Comparison of ENCODE assay signal across 9 cellular contexts in the genomic region with DNA sequence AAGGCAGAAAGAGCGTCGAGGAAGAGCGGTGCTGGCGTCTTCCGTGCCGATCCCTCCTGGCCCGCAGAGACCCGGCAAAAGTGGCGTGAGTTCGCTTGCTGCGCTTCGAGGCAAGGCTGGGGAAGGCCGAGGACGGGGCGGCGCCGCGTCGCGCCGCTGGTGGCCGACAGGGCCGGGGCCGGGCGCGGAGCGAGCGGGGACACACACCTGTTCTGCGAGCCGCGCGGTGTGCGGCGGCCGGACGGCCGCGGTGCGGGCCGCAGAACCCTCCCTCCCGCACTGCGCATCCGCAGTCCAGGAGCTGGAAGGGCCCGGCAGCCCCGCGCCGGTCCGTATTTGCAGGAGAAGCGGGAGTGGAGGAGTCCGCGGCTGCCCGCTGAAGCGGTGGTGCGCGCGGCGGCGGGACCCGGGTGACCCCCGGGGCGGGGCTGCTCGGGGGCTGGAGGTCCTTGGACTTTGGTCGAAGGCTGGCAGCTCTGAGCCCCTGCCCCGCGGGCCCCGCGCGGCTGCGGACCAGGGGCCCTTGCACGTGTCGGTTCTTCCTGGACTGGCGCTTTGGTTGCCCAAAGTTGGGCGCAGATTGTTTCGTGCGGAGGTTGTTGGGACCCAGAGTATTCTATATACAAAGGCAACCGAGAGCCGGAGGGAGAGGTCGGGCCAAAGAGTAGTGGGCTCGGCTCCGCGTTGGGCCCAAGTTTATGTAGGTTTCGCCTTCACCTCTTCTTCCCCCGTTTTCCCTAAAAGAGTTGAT. TPM values are rescaled to one million over a fixed set of nuclear protein-coding genes. Genes with fewer than 3 reads are reported as not detected.
DNase-seq lines count a peak whose midpoint lies in the region; ATAC-seq and TF ChIP-seq lines count a peak whose summit lies in the region.
"Had no signal": no experiment of that assay in that cellular context is flagged by ENCODE, and none has a peak within 500 bp of the region (broad histone marks: within the 10 kb centered on the region; RNA-seq: fewer than 3 reads in every experiment).

No MANE protein-coding gene starts in this region.

- H3K4me1 ChIP-seq in HUES6 (ENCODE audit: control insufficient read depth, insufficient read depth, low read length) (peaks cover 11% of the 10 kb centered on the region), sigmoid colon (peaks cover 0 to 39% (median 37%) of the 10 kb centered on the region in 4 donors), BE2C (no peaks in the 10 kb centered on the region)

- WGBS in sigmoid colon, 2 donors, result 2 to 8% methylated on average over 83 of the region's 83 CpGs

- no peak for ATAC-seq in activated CD8-positive, alpha-beta T cell treated with anti-CD3 and anti-CD28 coated beads for 36 hours
- ATAC-seq in HG03439 (IDR thresholded peaks at IDR 0.05; ENCODE audit: unreplicated experiment), result no peak

- no peak overlapping the region for H3K27ac Mint-ChIP-seq in activated CD8-positive, alpha-beta T cell treated with anti-CD3 and anti-CD28 coated beads for 36 hours
- H3K27ac Mint-ChIP-seq in glutamatergic neuron (ENCODE audit: unreplicated experiment), result peak overlapping the region; percentile 64

- POLR2A ChIA-PET in activated CD8-positive, alpha-beta T cell treated with anti-CD3 and anti-CD28 coated beads for 36 hours (lab: Charles Lee), result no interaction called here

- peak overlapping the region; percentile 37 for H3K4me3 Mint-ChIP-seq in activated CD8-positive, alpha-beta T cell treated with anti-CD3 and anti-CD28 coated beads for 36 hours
- H3K4me3 Mint-ChIP-seq in glutamatergic neuron (ENCODE audit: unreplicated experiment), result peak overlapping the region; percentile 55

- no peak for TF ChIP-seq CTCF in activated CD8-positive, alpha-beta T cell treated with anti-CD3 and anti-CD28 coated beads for 36 hours (IDR thresholded peaks at IDR 0.05)
- TF ChIP-seq CTCF in glutamatergic neuron (IDR thresholded peaks at IDR 0.05; ENCODE audit: partially characterized antibody, unreplicated experiment) (no peak), sigmoid colon (IDR thresholded peaks at IDR 0.05) (no peak), BE2C (IDR thresholded peaks at IDR 0.05; ENCODE audit: low read depth, low read length) (no peak)

- no peak for TF ChIP-seq POLR2A in sigmoid colon (IDR thresholded peaks at IDR 0.05)

- H3K27me3 ChIP-seq in HUES6 (ENCODE audit: control insufficient read depth, insufficient read depth, low read length), result peaks cover 74% of the 10 kb centered on the region
- H3K27me3 ChIP-seq in sigmoid colon, result peaks cover 63 to 100% (median 98%) of the 10 kb centered on the region in 3 donors
- peaks cover 89% of the 10 kb centered on the region for H3K27me3 ChIP-seq in BE2C

- peaks cover 12% of the 10 kb centered on the region for H3K4me1 Mint-ChIP-seq in activated CD8-positive, alpha-beta T cell treated with anti-CD3 and anti-CD28 coated beads for 36 hours (ENCODE audit: low read depth)
- H3K4me1 Mint-ChIP-seq in glutamatergic neuron (ENCODE audit: low read depth, unreplicated experiment), result peaks cover 6% of the 10 kb centered on the region

- peak; percentile 15 for DNase-seq in activated CD8-positive, alpha-beta T cell treated with anti-CD3 and anti-CD28 coated beads for 36 hours
- DNase-seq in glutamatergic neuron (peak; percentile 47), sigmoid colon (no peak), GM19238 (ENCODE audit: insufficient read length, low spot score) (no peak), BE2C (no peak), AG08396 (ENCODE audit: low spot score) (no peak)

- peaks cover 50% of the 10 kb centered on the region for H3K27me3 Mint-ChIP-seq in activated CD8-positive, alpha-beta T cell treated with anti-CD3 and anti-CD28 coated beads for 36 hours
- peaks cover 24% of the 10 kb centered on the region for H3K27me3 Mint-ChIP-seq in glutamatergic neuron (ENCODE audit: unreplicated experiment)

- H3K27ac ChIP-seq in HUES6 (ENCODE audit: low read depth, low read length), result no peak overlapping the region
- H3K27ac ChIP-seq in sigmoid colon, result no peak overlapping the region
- H3K27ac ChIP-seq: HL-60 had no signal

- TF ChIP-seq EP300 in sigmoid colon (IDR thresholded peaks at IDR 0.05), result no peak

- CTCF ChIA-PET in activated CD8-positive, alpha-beta T cell treated with anti-CD3 and anti-CD28 coated beads for 36 hours (lab: Charles Lee), result interaction anchor here (1.8 kb wide), 1 partner anchor 191 kb away, joined by 6 read pairs; no protein-coding TSS in a partner anchor

- intact Hi-C loops in activated CD8-positive, alpha-beta T cell treated with anti-CD3 and anti-CD28 coated beads for 36 hours (cut with micrococcal nuclease), result no loop called here
- intact Hi-C loops in sigmoid colon (cut with DNase I), result no loop called here

- H3K4me3 ChIP-seq in HUES6 (ENCODE audit: low read depth, low read length), result peak overlapping the region; percentile 77
- H3K4me3 ChIP-seq in sigmoid colon, result peak overlapping the region in 3 of 4 donors; percentile 28 to 42 (median 37)
- H3K4me3 ChIP-seq in BE2C (ENCODE audit: low read depth, low read length), result no peak overlapping the region

- H3K36me3 ChIP-seq in HUES6 (ENCODE audit: control insufficient read depth, insufficient read depth, low read length), result no peaks in the 10 kb centered on the region
- H3K36me3 ChIP-seq in sigmoid colon, result no peaks in the 10 kb centered on the region
- no peaks in the 10 kb centered on the region for H3K36me3 ChIP-seq in BE2C

- H3K9me3 Mint-ChIP-seq in activated CD8-positive, alpha-beta T cell treated with anti-CD3 and anti-CD28 coated beads for 36 hours, result no peaks in the 10 kb centered on the region
- peaks cover 21% of the 10 kb centered on the region for H3K9me3 Mint-ChIP-seq in glutamatergic neuron (ENCODE audit: unreplicated experiment)

- H3K36me3 Mint-ChIP-seq in activated CD8-positive, alpha-beta T cell treated with anti-CD3 and anti-CD28 coated beads for 36 hours (ENCODE audit: low read depth), result no peaks in the 10 kb centered on the region
- H3K36me3 Mint-ChIP-seq in glutamatergic neuron (ENCODE audit: unreplicated experiment), result no peaks in the 10 kb centered on the region

- no peaks in the 10 kb centered on the region for H3K9me3 ChIP-seq in HUES6 (ENCODE audit: control insufficient read depth, insufficient read depth, low read depth, low read length)
- no peaks in the 10 kb centered on the region for H3K9me3 ChIP-seq in sigmoid colon
- no peaks in the 10 kb centered on the region for H3K9me3 ChIP-seq in BE2C

- no peak overlapping the region for H3K9ac ChIP-seq in HUES6 (ENCODE audit: low read length)

RNA-seq across cellular contexts. Expression of a gene that starts 2.5 kb away (rescaled TPM):
- total RNA-seq in activated CD8-positive, alpha-beta T cell treated with anti-CD3 and anti-CD28 coated beads for 36 hours, result 10 to 100 TPM; 71.9 to 79.1 TPM
- 99.4 TPM for total RNA-seq in glutamatergic neuron (ENCODE audit: unreplicated experiment)
- 100 to 1,000 TPM in 3 of 4 donors, 10 to 100 TPM in 1; 82.8 to 122 (median 114) TPM for total RNA-seq in sigmoid colon
- polyA plus RNA-seq in sigmoid colon, result 10 to 100 TPM; 49.5 to 80.6 (median 56.5) TPM
- 105 TPM for polyA plus RNA-seq in BE2C (2012; ENCODE audit: insufficient read depth, insufficient read length, low read depth)

RNA-seq across cellular contexts. Expression of a gene that starts 52.5 kb away (rescaled TPM):
- 10 to 100 TPM; 42.3 to 43.3 TPM for total RNA-seq in activated CD8-positive, alpha-beta T cell treated with anti-CD3 and anti-CD28 coated beads for 36 hours
- 37.0 TPM for total RNA-seq in glutamatergic neuron (ENCODE audit: unreplicated experiment)
- 10 to 100 TPM; 33.2 to 50.4 (median 39.8) TPM for total RNA-seq in sigmoid colon
- 10 to 100 TPM; 25.6 to 88.3 (median 69.6) TPM for polyA plus RNA-seq in sigmoid colon
- 63.5 TPM for polyA plus RNA-seq in BE2C (2012; ENCODE audit: insufficient read depth, insufficient read length, low read depth)

Comparison
In these comparisons a context has a peak if more than half of its experiments do, and no peak if none do; other contexts are left out.
1. DNase-seq: peak in activated CD8-positive, alpha-beta T cell treated with anti-CD3 and anti-CD28 coated beads for 36 hours (single experiment) and glutamatergic neuron (single experiment); none in sigmoid colon (single experiment), GM19238 (single experiment), BE2C (single experiment) and AG08396 (single experiment).